ENCODE assay signal across 8 cellular contexts in genomic region chr1:114668784-114669561, GRCh38. TPM values are rescaled to one million over a fixed set of nuclear protein-coding genes. Genes with fewer than 3 reads are reported as not detected.
DNase-seq lines count a peak whose midpoint lies in the region; ATAC-seq, FAIRE-seq and TF ChIP-seq lines count a peak whose summit lies in the region.

No MANE protein-coding gene starts in this region.

- H3K4me3 ChIP-seq in HL-60 (replicated peaks; ENCODE audit: insufficient read depth, low read length) (peak overlapping the region; percentile 81), K562 (peak overlapping the region; percentile 45; the same call in 1 of the 2 replicates), lower lobe of right lung (peak overlapping the region; percentile 92), upper lobe of left lung (peak overlapping the region; percentile 12 to 86 (median 69))

- no peaks in the 10 kb centered on the region for H3K9me1 ChIP-seq in K562 (ENCODE audit: control insufficient read depth, insufficient read depth, low read length)

- H2AFZ ChIP-seq in K562 (ENCODE audit: low read depth, low read length) = peak overlapping the region; percentile 91

- FAIRE-seq in K562 (lab: Jason Lieb, UNC) = no peak

- no peak for ATAC-seq in K562
- ATAC-seq in lower lobe of right lung = no peak
- peak in 1 of 2 donors; percentile 14 for ATAC-seq in upper lobe of left lung (ENCODE audit: low FRiP score in 2 of 2)
- no peak for ATAC-seq in HG03039 (IDR thresholded peaks at IDR 0.05; ENCODE audit: unreplicated experiment)

- DNase-seq in AG08395 (ENCODE audit: low spot score) (peak; percentile 38), HL-60 (ENCODE audit: low read depth in 1 of 2, low spot score in 1 of 2) (no peak), K562 (ENCODE audit: extremely low read depth in 1 of 4, low spot score in 3 of 4) (no peak), lower lobe of right lung (no peak), upper lobe of left lung (no peak), hippocampal formation (lab: John Stamatoyannopoulos, UW) (no peak), NCI-H1105 treated with DMSO at 0.1 percent for 48 hours (lab: John Stamatoyannopoulos, UW) (no peak)

- H3K27me3 ChIP-seq in HL-60 (ENCODE audit: insufficient read depth, poor library complexity, severe bottlenecking) (peaks cover 4% of the 10 kb centered on the region), K562 (ENCODE audit: control insufficient read depth in 2 of 2, insufficient read depth in 2 of 2, low read length in 2 of 2) (peaks cover 0 to 11% of the 10 kb centered on the region in 2 experiments; a peak in 2 of 5 replicates), lower lobe of right lung (ENCODE audit: low read depth) (no peaks in the 10 kb centered on the region), upper lobe of left lung (no peaks in the 10 kb centered on the region)

- intact Hi-C loops in K562 (cut with micrococcal nuclease) = no loop called here
- intact Hi-C loops in lower lobe of right lung (cut with DNase I) = no loop called here

- TF ChIP-seq CTCF in HL-60 (IDR thresholded peaks at IDR 0.05; ENCODE audit: insufficient read depth, low read length) (no peak), K562 (IDR thresholded peaks at IDR 0.05 in 2 of 3, conservative IDR thresholded peaks at IDR 0.05 in 1 of 3; ENCODE audit: insufficient read depth in 2 of 3, low read depth in 1 of 3, low read length in 3 of 3) (no peak), lower lobe of right lung (IDR thresholded peaks at IDR 0.05) (no peak), upper lobe of left lung (IDR thresholded peaks at IDR 0.05) (no peak)

- TF ChIP-seq POLR2A in K562 (conservative IDR thresholded peaks at IDR 0.05) (no peak), upper lobe of left lung (IDR thresholded peaks at IDR 0.05) (no peak)

- in situ Hi-C loops in K562 (cut with MboI) = no loop called here

- no peak overlapping the region; a peak in 1 of 4 replicates for H3K9ac ChIP-seq in K562 (ENCODE audit: insufficient read depth in 1 of 2, low read depth in 2 of 2, low read length in 2 of 2)

- WGBS in K562 (ENCODE audit: insufficient coverage, low coverage, missing lambda C conversion rate) = 50% methylated on average over 13 of the region's 13 CpGs
- WGBS in upper lobe of left lung, 2 donors = 40 to 48% methylated on average over 13 of the region's 13 CpGs

- H3K4me2 ChIP-seq in K562 (ENCODE audit: insufficient read depth, low read length) = peak overlapping the region; percentile 81; the same call in 1 of the 2 replicates

- H3K36me3 ChIP-seq in K562 (ENCODE audit: control insufficient read depth, insufficient read depth, low read length) (no peaks in the 10 kb centered on the region), lower lobe of right lung (no peaks in the 10 kb centered on the region), upper lobe of left lung (no peaks in the 10 kb centered on the region)

- no peaks in the 10 kb centered on the region for H3K79me2 ChIP-seq in K562 (ENCODE audit: control insufficient read depth, insufficient read depth, low read length)

- TF ChIP-seq EP300 in K562 (IDR thresholded peaks at IDR 0.05; ENCODE audit: low read length) (no peak), upper lobe of left lung (IDR thresholded peaks at IDR 0.05) (no peak)

- TF ChIP-seq RAD21 in K562 (CRISPR knock-in tag; conservative IDR thresholded peaks at IDR 0.05 in 1 of 2, IDR thresholded peaks at IDR 0.05 in 1 of 2) = no peak

- CTCF ChIA-PET in K562 (lab: Yijun Ruan, JAX; ENCODE audit: low intra/inter-chr PET ratio) = no interaction called here

- no TSS peak for BruUV-seq in K562 (replicated peaks; lab: Mats Ljungman, UMichigan)

- H3K9me3 ChIP-seq in K562 (replicated peaks; ENCODE audit: control insufficient read depth, insufficient read depth, low read depth, low read length) = no peaks in the 10 kb centered on the region
- H3K9me3 ChIP-seq in lower lobe of right lung = no peaks in the 10 kb centered on the region
- H3K9me3 ChIP-seq in upper lobe of left lung = no peaks in the 10 kb centered on the region

- H3K4me1 ChIP-seq in K562 (replicated peaks in 1 of 2; ENCODE audit: control insufficient read depth in 2 of 2, insufficient read depth in 2 of 2, low read length in 2 of 2) = peaks cover 4 to 13% of the 10 kb centered on the region in 2 experiments; a peak in 3 of 5 replicates
- H3K4me1 ChIP-seq in lower lobe of right lung = peaks cover 3% of the 10 kb centered on the region
- peaks cover 0 to 21% (median 8%) of the 10 kb centered on the region in 4 donors for H3K4me1 ChIP-seq in upper lobe of left lung

- no peaks in the 10 kb centered on the region for H4K20me1 ChIP-seq in K562 (replicated peaks; ENCODE audit: control insufficient read depth, insufficient read depth, low read length)

- POLR2A ChIA-PET in K562 (lab: Yijun Ruan, JAX) = interaction anchor here (1.4 to 2.2 kb wide), 2 partner anchors 12 to 47 kb away, joined by 5 to 7 read pairs; partner anchors contain the start of gene NRAS

- no peak overlapping the region for H3K27ac ChIP-seq in HL-60 (replicated peaks)
- no peak overlapping the region for H3K27ac ChIP-seq in K562 (ENCODE audit: extremely low read depth, low read depth, low read length)
- H3K27ac ChIP-seq in lower lobe of right lung = peak overlapping the region; percentile 80
- H3K27ac ChIP-seq in upper lobe of left lung = peak overlapping the region; percentile 81 to 90 (median 84)

TF ChIP-seq in K562, 482 proteins besides CTCF, POLR2A, EP300 and RAD21 (continues in another document):
- TF ChIP-seq FOXA3 (CRISPR knock-in tag; conservative IDR thresholded peaks at IDR 0.05 in 1 of 2, IDR thresholded peaks at IDR 0.05 in 1 of 2) = 0 out of 4 replicates have a peak, but pooled peaks of 1 of the 2 experiments have one; percentile 8

RNA-seq across cellular contexts. Expression of gene DENND2C, which starts 0.9 kb away (rescaled TPM):
- total RNA-seq in K562 (2011; cell fraction: chromatin; rRNA removed; ENCODE audit: low replicate concordance) = 0.14 and 0.28 TPM in 2 replicates
- not detected in 2 replicates for total RNA-seq in K562 (2011; cell fraction: nucleolus; rRNA removed)
- 0.22 and 0.23 TPM in 2 replicates for total RNA-seq in K562 (2011; cell fraction: nucleoplasm; rRNA removed)
- total RNA-seq in K562 (2014; rRNA removed) (0.16 and 0.23 TPM in 2 replicates), K562 (2014; rRNA removed; fragmentation: Illumina TruSeq; extraction: Trizol) (0.25 and 0.35 TPM in 2 replicates), K562 (2015; rRNA removed; fragmentation: Illumina TruSeq; extraction: Trizol) (0.14 and 0.15 TPM in 2 replicates), K562 (2021) (0.11 TPM in 2 replicates), lower lobe of right lung (3.8 TPM), upper lobe of left lung (1 to 10 TPM; 2.1 to 6.5 (median 3.6) TPM)
- polyA plus RNA-seq in K562 (2011; rRNA removed) (0.03 and 0.15 TPM in 2 replicates), K562 (2014; fragmentation: Illumina TruSeq; extraction: Trizol) (0.10 and 0.15 TPM in 2 replicates), K562 (2014; fragmentation: Nextera tagmentation; extraction: Ambion mirVana) (under 1 TPM; 0.03 to 0.20 TPM), K562 (2014; rRNA removed) (0.04 and 0.07 TPM in 2 replicates)
- 0.01 and 0.03 TPM in 2 replicates for polyA plus RNA-seq in K562 (2011; cell fraction: cytosol; rRNA removed)
- 0.06 TPM in 1 of 2 replicates, not detected in the other for polyA plus RNA-seq in K562 (2011; cell fraction: nucleus; rRNA removed)
- polyA plus RNA-seq in K562 (2012) = 0.14 and 0.17 TPM in 2 replicates
- polyA minus RNA-seq in K562 (2011; rRNA and poly(A)+ RNA removed) = 0.21 and 0.28 TPM in 2 replicates
- 0.19 TPM in 1 of 2 replicates, not detected in the other for polyA minus RNA-seq in K562 (2011; cell fraction: cytosol; rRNA and poly(A)+ RNA removed)
- under 0.01 TPM in 1 of 2 replicates, not detected in the other for polyA minus RNA-seq in K562 (2011; cell fraction: nucleus; rRNA and poly(A)+ RNA removed)

RNA-seq across cellular contexts. Expression of gene AMPD1, which starts 26.4 kb away (rescaled TPM):
- total RNA-seq in K562 (2011; cell fraction: chromatin; rRNA removed; ENCODE audit: low replicate concordance) = 0.63 TPM in 1 of 2 replicates, not detected in the other
- not detected in 2 replicates for total RNA-seq in K562 (2011; cell fraction: nucleolus; rRNA removed)
- total RNA-seq in K562 (2011; cell fraction: nucleoplasm; rRNA removed) = not detected in 2 replicates
- total RNA-seq in K562 (2014; rRNA removed) (not detected in 2 replicates), K562 (2014; rRNA removed; fragmentation: Illumina TruSeq; extraction: Trizol) (not detected in 2 replicates), K562 (2015; rRNA removed; fragmentation: Illumina TruSeq; extraction: Trizol) (not detected in 2 replicates), K562 (2021) (not detected in 2 replicates), lower lobe of right lung (0.21 TPM), upper lobe of left lung (under 1 TPM in 3 of 6 donors, not detected in 3; 0.26 to 0.77 (median 0.30) TPM)
- polyA plus RNA-seq in K562 (2011; rRNA removed) (0.04 and 0.08 TPM in 2 replicates), K562 (2014; fragmentation: Illumina TruSeq; extraction: Trizol) (not detected in 2 replicates), K562 (2014; fragmentation: Nextera tagmentation; extraction: Ambion mirVana) (not detected), K562 (2014; rRNA removed) (0.17 TPM in 1 of 2 replicates, not detected in the other)
- polyA plus RNA-seq in K562 (2011; cell fraction: cytosol; rRNA removed) = 0.04 TPM in 1 of 2 replicates, not detected in the other
- 0.04 TPM in 1 of 2 replicates, not detected in the other for polyA plus RNA-seq in K562 (2011; cell fraction: nucleus; rRNA removed)
- polyA plus RNA-seq in K562 (2012) = not detected in 2 replicates
- not detected in 2 replicates for polyA minus RNA-seq in K562 (2011; rRNA and poly(A)+ RNA removed)
- polyA minus RNA-seq in K562 (2011; cell fraction: cytosol; rRNA and poly(A)+ RNA removed) = not detected in 2 replicates
- not detected in 2 replicates for polyA minus RNA-seq in K562 (2011; cell fraction: nucleus; rRNA and poly(A)+ RNA removed)

RNA-seq across cellular contexts. Expression of gene NRAS, which starts 47.6 kb away (rescaled TPM):
- total RNA-seq in K562 (2011; cell fraction: chromatin; rRNA removed; ENCODE audit: low replicate concordance) = 6.6 and 16.1 TPM in 2 replicates
- 6.3 and 6.6 TPM in 2 replicates for total RNA-seq in K562 (2011; cell fraction: nucleolus; rRNA removed)
- total RNA-seq in K562 (2011; cell fraction: nucleoplasm; rRNA removed) = 13.1 and 23.9 TPM in 2 replicates
- 48.8 and 54.0 TPM in 2 replicates for total RNA-seq in K562 (2014; rRNA removed)
- total RNA-seq in K562 (2014; rRNA removed; fragmentation: Illumina TruSeq; extraction: Trizol) = 94.5 and 107 TPM in 2 replicates
- 75.7 and 84.1 TPM in 2 replicates for total RNA-seq in K562 (2015; rRNA removed; fragmentation: Illumina TruSeq; extraction: Trizol)
- total RNA-seq in K562 (2021) = 60.3 and 60.6 TPM in 2 replicates
- polyA plus RNA-seq in K562 (2011; rRNA removed) = 56.1 and 76.7 TPM in 2 replicates
- polyA plus RNA-seq in K562 (2011; cell fraction: cytosol; rRNA removed) = 18.1 and 33.5 TPM in 2 replicates
- 7.7 and 9.0 TPM in 2 replicates for polyA plus RNA-seq in K562 (2011; cell fraction: nucleus; rRNA removed)
- polyA plus RNA-seq in K562 (2012) = 43.0 and 46.9 TPM in 2 replicates
- 64.2 and 75.4 TPM in 2 replicates for polyA plus RNA-seq in K562 (2014; fragmentation: Illumina TruSeq; extraction: Trizol)
- 10 to 100 TPM; 58.2 to 79.7 TPM for polyA plus RNA-seq in K562 (2014; fragmentation: Nextera tagmentation; extraction: Ambion mirVana)
- 40.7 and 49.0 TPM in 2 replicates for polyA plus RNA-seq in K562 (2014; rRNA removed)
- 132 and 140 TPM in 2 replicates for polyA minus RNA-seq in K562 (2011; rRNA and poly(A)+ RNA removed)
- polyA minus RNA-seq in K562 (2011; cell fraction: cytosol; rRNA and poly(A)+ RNA removed) = 35.5 and 51.2 TPM in 2 replicates
- 7.1 and 13.3 TPM in 2 replicates for polyA minus RNA-seq in K562 (2011; cell fraction: nucleus; rRNA and poly(A)+ RNA removed)
- 25.1 TPM for total RNA-seq in lower lobe of right lung
- 10 to 100 TPM; 11.5 to 36.6 (median 25.4) TPM for total RNA-seq in upper lobe of left lung

Comparison
In these comparisons a context has a peak if more than half of its experiments do, and no peak if none do; other contexts are left out.
1. H3K27ac ChIP-seq: peak in lower lobe of right lung (single experiment) and upper lobe of left lung (4 of 4); none in HL-60 (single experiment) and K562 (single experiment).
2. Peak in every context shown above with its lines, with median percentiles within 50 percentile points of each other: H3K4me3 ChIP-seq.